Comparison of ENCODE assay signal across 20 cellular contexts in genomic region chr14:75568141-75568540, GRCh38. TPM values are rescaled to one million over a fixed set of nuclear protein-coding genes. Genes with fewer than 3 reads are reported as not detected.
DNase-seq lines count a peak whose midpoint lies in the region; ATAC-seq and TF ChIP-seq lines count a peak whose summit lies in the region.
"Had no signal": no experiment of that assay in that cellular context is flagged by ENCODE, and none has a peak within 500 bp of the region (broad histone marks: within the 10 kb centered on the region; RNA-seq: fewer than 3 reads in every experiment).

No MANE protein-coding gene starts in this region.

- H3K9me3 Mint-ChIP-seq in activated CD4-positive, alpha-beta T cell treated with anti-CD3 and anti-CD28 coated beads for 36 hours (ENCODE audit: low read depth), result no peaks in the 10 kb centered on the region
- no peaks in the 10 kb centered on the region for H3K9me3 Mint-ChIP-seq in activated naive CD4-positive, alpha-beta T cell treated with anti-CD3 and anti-CD28 coated beads, Interleukin-2, amount 10 ng/mL, durations not matched to agents 7 days and 5 days
- no peaks in the 10 kb centered on the region for H3K9me3 Mint-ChIP-seq in activated CD4-positive, alpha-beta memory T cell treated with anti-CD3 and anti-CD28 coated beads for 36 hours
- no peaks in the 10 kb centered on the region for H3K9me3 Mint-ChIP-seq in naive thymus-derived CD8-positive, alpha-beta T cell
- H3K9me3 Mint-ChIP-seq in neural progenitor cell, result no peaks in the 10 kb centered on the region
- H3K9me3 Mint-ChIP-seq: CD8-positive, alpha-beta memory T cell had no signal

- no peaks in the 10 kb centered on the region for H3K27me3 Mint-ChIP-seq in activated CD4-positive, alpha-beta T cell treated with anti-CD3 and anti-CD28 coated beads for 36 hours
- peaks cover 3% of the 10 kb centered on the region for H3K27me3 Mint-ChIP-seq in activated naive CD4-positive, alpha-beta T cell treated with anti-CD3 and anti-CD28 coated beads, Interleukin-2, amount 10 ng/mL, durations not matched to agents 7 days and 5 days
- no peaks in the 10 kb centered on the region for H3K27me3 Mint-ChIP-seq in activated CD4-positive, alpha-beta memory T cell treated with anti-CD3 and anti-CD28 coated beads for 36 hours
- H3K27me3 Mint-ChIP-seq in naive thymus-derived CD8-positive, alpha-beta T cell, result peaks cover 0 to 5% (median 0%) of the 10 kb centered on the region in 5 donors
- peaks cover 15% of the 10 kb centered on the region for H3K27me3 Mint-ChIP-seq in neural progenitor cell (ENCODE audit: insufficient read depth, low read depth)
- H3K27me3 Mint-ChIP-seq: B cell had no signal

- no peaks in the 10 kb centered on the region for H3F3A ChIP-seq in neural progenitor cell (ENCODE audit: low read depth)

- no peak for DNase-seq in activated CD4-positive, alpha-beta T cell treated with anti-CD3 and anti-CD28 coated beads for 36 hours
- no peak for DNase-seq in activated CD4-positive, alpha-beta T cell treated with anti-CD3 and anti-CD28 coated beads, Interleukin-2, amount 50 U/mL, for 1 hour
- DNase-seq in activated naive CD4-positive, alpha-beta T cell treated with anti-CD3 and anti-CD28 coated beads, Interleukin-2, amount 10 ng/mL, durations not matched to agents 7 days and 5 days, result no peak
- DNase-seq in activated naive CD4-positive, alpha-beta T cell (lab: John Stamatoyannopoulos, UW), result no peak
- DNase-seq in activated CD4-positive, alpha-beta memory T cell treated with anti-CD3 and anti-CD28 coated beads for 36 hours, result peak; percentile 53
- DNase-seq in naive thymus-derived CD8-positive, alpha-beta T cell, result no peak
- DNase-seq in neural progenitor cell (ENCODE audit: low spot score) (no peak), DMS53 treated with DMSO at 0.1 percent for 48 hours (lab: John Stamatoyannopoulos, UW; ENCODE audit: unreplicated experiment) (no peak)
- DNase-seq: CD8-positive, alpha-beta memory T cell; GDM1; Karpas-422; NCI-H1105; NCI-H1694; NCI-H524 had no signal

- TF ChIP-seq CTCF in neural progenitor cell (IDR thresholded peaks at IDR 0.05), result no peak

- ATAC-seq in activated CD4-positive, alpha-beta T cell treated with anti-CD3 and anti-CD28 coated beads for 36 hours, result no peak
- ATAC-seq in naive thymus-derived CD8-positive, alpha-beta T cell, result no peak
- ATAC-seq: Panc1 had no signal

- peaks cover 78% of the 10 kb centered on the region for H3K4me1 Mint-ChIP-seq in activated CD4-positive, alpha-beta T cell treated with anti-CD3 and anti-CD28 coated beads for 36 hours
- H3K4me1 Mint-ChIP-seq in activated naive CD4-positive, alpha-beta T cell treated with anti-CD3 and anti-CD28 coated beads, Interleukin-2, amount 10 ng/mL, durations not matched to agents 7 days and 5 days, result peaks cover 46% of the 10 kb centered on the region
- peaks cover 84% of the 10 kb centered on the region for H3K4me1 Mint-ChIP-seq in activated CD4-positive, alpha-beta memory T cell treated with anti-CD3 and anti-CD28 coated beads for 36 hours (ENCODE audit: low read depth)
- H3K4me1 Mint-ChIP-seq in naive thymus-derived CD8-positive, alpha-beta T cell, result peaks cover 12 to 24% (median 18%) of the 10 kb centered on the region in 4 donors
- H3K4me1 Mint-ChIP-seq in neural progenitor cell, result peaks cover 6% of the 10 kb centered on the region
- H3K4me1 Mint-ChIP-seq: B cell had no signal

- CTCF ChIA-PET in activated CD4-positive, alpha-beta T cell treated with anti-CD3 and anti-CD28 coated beads for 36 hours (lab: Charles Lee), result interaction anchor here (1.0 to 3.7 kb wide), 6 partner anchors 8 to 86 kb away, joined by 4 to 29 read pairs (median 8); partner anchors contain the start of gene FLVCR2
- CTCF ChIA-PET in activated naive CD4-positive, alpha-beta T cell treated with anti-CD3 and anti-CD28 coated beads, Interleukin-2, amount 10 ng/mL, durations not matched to agents 7 days and 5 days (lab: Charles Lee), result interaction anchor here (3.7 to 3.8 kb wide), 2 partner anchors 7 to 10 kb away, joined by 15 to 34 read pairs; partner anchors contain the start of gene FLVCR2
- CTCF ChIA-PET in activated CD4-positive, alpha-beta memory T cell treated with anti-CD3 and anti-CD28 coated beads for 36 hours (lab: Charles Lee), result interaction anchor here (0.6 to 12.5 kb wide), 7 partner anchors 8 to 87 kb away, joined by 3 to 336 read pairs (median 5); partner anchors contain the start of genes BATF, ERG28, FLVCR2 and TTLL5

- no peak overlapping the region for H3K27ac ChIP-seq in neural progenitor cell
- H3K27ac ChIP-seq: 22Rv1 had no signal

- H2AFZ ChIP-seq in neural progenitor cell (replicated peaks), result no peak overlapping the region

- intact Hi-C loops in activated CD4-positive, alpha-beta T cell treated with anti-CD3 and anti-CD28 coated beads for 36 hours (cut with DNase I, micrococcal nuclease), result no loop called here
- intact Hi-C loops in activated CD4-positive, alpha-beta memory T cell treated with anti-CD3 and anti-CD28 coated beads for 36 hours (cut with micrococcal nuclease), result loop anchor here (1.0 to 10.0 kb wide), 5 partner anchors 9 to 803 kb away; partner anchors contain the start of genes GPATCH2L, JDP2, NEK9 and YLPM1

- H3K4me3 Mint-ChIP-seq in activated CD4-positive, alpha-beta T cell treated with anti-CD3 and anti-CD28 coated beads for 36 hours, result no peak overlapping the region
- H3K4me3 Mint-ChIP-seq in activated naive CD4-positive, alpha-beta T cell treated with anti-CD3 and anti-CD28 coated beads, Interleukin-2, amount 10 ng/mL, durations not matched to agents 7 days and 5 days, result no peak overlapping the region
- peak overlapping the region; percentile 57 for H3K4me3 Mint-ChIP-seq in activated CD4-positive, alpha-beta memory T cell treated with anti-CD3 and anti-CD28 coated beads for 36 hours
- no peak overlapping the region for H3K4me3 Mint-ChIP-seq in naive thymus-derived CD8-positive, alpha-beta T cell
- H3K4me3 Mint-ChIP-seq in neural progenitor cell, result no peak overlapping the region
- H3K4me3 Mint-ChIP-seq: B cell; CD8-positive, alpha-beta memory T cell had no signal

- H3K4me3 ChIP-seq in neural progenitor cell, result no peak overlapping the region
- H3K4me3 ChIP-seq: GM12878 had no signal

- POLR2A ChIA-PET in activated CD4-positive, alpha-beta T cell treated with anti-CD3 and anti-CD28 coated beads for 36 hours (lab: Charles Lee), result interaction anchor here (0.7 to 1.2 kb wide), 3 partner anchors 25 to 321 kb away, joined by 3 to 8 read pairs (median 3); no protein-coding TSS in a partner anchor
- POLR2A ChIA-PET in activated CD4-positive, alpha-beta memory T cell treated with anti-CD3 and anti-CD28 coated beads for 36 hours (lab: Charles Lee), result interaction anchor here (1.2 to 4.9 kb wide), 6 partner anchors 8 to 260 kb away, joined by 3 to 76 read pairs (median 10); partner anchors contain the start of gene BATF
- POLR2A ChIA-PET in naive thymus-derived CD8-positive, alpha-beta T cell (lab: Charles Lee), result no interaction called here

- no peak overlapping the region for H3K9ac ChIP-seq in neural progenitor cell

- H3K27ac Mint-ChIP-seq in activated CD4-positive, alpha-beta T cell treated with anti-CD3 and anti-CD28 coated beads for 36 hours, result peak overlapping the region; percentile 86
- H3K27ac Mint-ChIP-seq in activated naive CD4-positive, alpha-beta T cell treated with anti-CD3 and anti-CD28 coated beads, Interleukin-2, amount 10 ng/mL, durations not matched to agents 7 days and 5 days, result peak overlapping the region; percentile 63
- peak overlapping the region; percentile 93 for H3K27ac Mint-ChIP-seq in activated CD4-positive, alpha-beta memory T cell treated with anti-CD3 and anti-CD28 coated beads for 36 hours
- peak overlapping the region in 7 of 10 donors; percentile 56 to 93 (median 76) for H3K27ac Mint-ChIP-seq in naive thymus-derived CD8-positive, alpha-beta T cell
- H3K27ac Mint-ChIP-seq in neural progenitor cell, result no peak overlapping the region
- H3K27ac Mint-ChIP-seq: B cell had no signal

- H3K36me3 Mint-ChIP-seq in activated CD4-positive, alpha-beta T cell treated with anti-CD3 and anti-CD28 coated beads for 36 hours (ENCODE audit: low read depth), result peaks cover 11% of the 10 kb centered on the region
- no peaks in the 10 kb centered on the region for H3K36me3 Mint-ChIP-seq in activated naive CD4-positive, alpha-beta T cell treated with anti-CD3 and anti-CD28 coated beads, Interleukin-2, amount 10 ng/mL, durations not matched to agents 7 days and 5 days
- H3K36me3 Mint-ChIP-seq in activated CD4-positive, alpha-beta memory T cell treated with anti-CD3 and anti-CD28 coated beads for 36 hours, result peaks cover 26% of the 10 kb centered on the region
- no peaks in the 10 kb centered on the region for H3K36me3 Mint-ChIP-seq in naive thymus-derived CD8-positive, alpha-beta T cell
- no peaks in the 10 kb centered on the region for H3K36me3 Mint-ChIP-seq in neural progenitor cell
- H3K36me3 Mint-ChIP-seq: CD8-positive, alpha-beta memory T cell had no signal

- no peaks in the 10 kb centered on the region for H3K36me3 ChIP-seq in neural progenitor cell

- H3K27me3 ChIP-seq in neural progenitor cell, result no peaks in the 10 kb centered on the region

- H3K9me3 ChIP-seq in neural progenitor cell (ENCODE audit: low read depth), result no peaks in the 10 kb centered on the region

- no peak overlapping the region for H3K4me2 ChIP-seq in neural progenitor cell

- no peaks in the 10 kb centered on the region for H3K79me2 ChIP-seq in neural progenitor cell (ENCODE audit: low read depth)

- no peaks in the 10 kb centered on the region for H3K4me1 ChIP-seq in neural progenitor cell

- H4K20me1 ChIP-seq in neural progenitor cell (ENCODE audit: low read depth), result no peaks in the 10 kb centered on the region

RNA-seq across cellular contexts. Expression of gene FLVCR2, which starts 10.3 kb away (rescaled TPM):
- 1 to 10 TPM; 2.2 to 3.2 TPM for total RNA-seq in activated CD4-positive, alpha-beta T cell treated with anti-CD3 and anti-CD28 coated beads for 36 hours
- total RNA-seq in activated CD4-positive, alpha-beta memory T cell treated with anti-CD3 and anti-CD28 coated beads for 36 hours, result 1 to 10 TPM; 2.8 to 7.6 TPM
- 1 to 10 TPM; 2.1 to 3.8 TPM for total RNA-seq in naive thymus-derived CD8-positive, alpha-beta T cell
- 1 to 10 TPM in 1 of 3 donors, under 1 TPM in 1, not detected in 1; 0.80 to 1.4 TPM for polyA plus RNA-seq in naive thymus-derived CD8-positive, alpha-beta T cell
- total RNA-seq in neural progenitor cell (ENCODE audit: low replicate concordance), result 1.7 and 2.8 TPM in 2 replicates

RNA-seq across cellular contexts. Expression of gene BATF, which starts 45.9 kb away (rescaled TPM):
- total RNA-seq in activated CD4-positive, alpha-beta T cell treated with anti-CD3 and anti-CD28 coated beads for 36 hours, result 100 to 1,000 TPM; 165 to 187 TPM
- total RNA-seq in activated CD4-positive, alpha-beta memory T cell treated with anti-CD3 and anti-CD28 coated beads for 36 hours, result 100 to 1,000 TPM; 171 to 182 TPM
- total RNA-seq in naive thymus-derived CD8-positive, alpha-beta T cell, result 1 to 10 TPM; 5.5 to 5.7 TPM
- polyA plus RNA-seq in naive thymus-derived CD8-positive, alpha-beta T cell, result 10 to 100 TPM; 22.7 to 32.2 (median 26.1) TPM
- not detected in 2 replicates for total RNA-seq in neural progenitor cell (ENCODE audit: low replicate concordance)
- total RNA-seq: H4 had no signal
- polyA plus RNA-seq: AG04450 had no signal

Comparison
In these comparisons a context has a peak if more than half of its experiments do, and no peak if none do; other contexts are left out.
1. RNA of gene BATF, which starts 45.9 kb away (total RNA-seq): 165 to 187 TPM in activated CD4-positive, alpha-beta T cell treated with anti-CD3 and anti-CD28 coated beads for 36 hours and 171 to 182 TPM in activated CD4-positive, alpha-beta memory T cell treated with anti-CD3 and anti-CD28 coated beads for 36 hours; 5.5 to 5.7 TPM in naive thymus-derived CD8-positive, alpha-beta T cell and not detected in neural progenitor cell; every median in the first group is over 10 times any median in the second.